ENCODE assay signal across 10 cellular contexts in genomic region chr1:77889671-77890070, GRCh38. TPM values are rescaled to one million over a fixed set of nuclear protein-coding genes. Genes with fewer than 3 reads are reported as not detected.
A peak's percentile ranks its signal among the peaks of the same experiment; 100 is the strongest.
DNase-seq lines count a peak whose midpoint lies in the region; ATAC-seq and TF ChIP-seq lines count a peak whose summit lies in the region.
"Had no signal": no experiment of that assay in that cellular context is flagged by ENCODE, and none has a peak within 500 bp of the region (broad histone marks: within the 10 kb centered on the region; RNA-seq: fewer than 3 reads in every experiment).

No MANE protein-coding gene starts in this region.

- H3K27me3 Mint-ChIP-seq in activated CD8-positive, alpha-beta T cell treated with anti-CD3 and anti-CD28 coated beads for 36 hours: peaks cover 14% of the 10 kb centered on the region
- peaks cover 14% of the 10 kb centered on the region for H3K27me3 Mint-ChIP-seq in activated CD8-positive, alpha-beta T cell treated with anti-CD3 and anti-CD28 coated beads, Interleukin-2, amount 10 ng/mL, durations not matched to agents 7 days and 5 days (ENCODE audit: low read depth)

- H3K4me3 ChIP-seq in coronary artery (peak overlapping the region; percentile 91), lower lobe of right lung (peak overlapping the region; percentile 82), uterus (peak overlapping the region; percentile 61 to 69)

- ATAC-seq in activated CD8-positive, alpha-beta T cell treated with anti-CD3 and anti-CD28 coated beads for 36 hours: no peak
- ATAC-seq in activated CD8-positive, alpha-beta T cell treated with anti-CD3 and anti-CD28 coated beads, Interleukin-2, amount 10 ng/mL, durations not matched to agents 7 days and 5 days: no peak
- ATAC-seq in lower lobe of right lung: peak; percentile 38 to 77
- ATAC-seq in HG02759 (IDR thresholded peaks at IDR 0.05; ENCODE audit: unreplicated experiment): no peak

- TF ChIP-seq POLR2A in uterus (IDR thresholded peaks at IDR 0.05): no peak

- intact Hi-C loops in activated CD8-positive, alpha-beta T cell treated with anti-CD3 and anti-CD28 coated beads for 36 hours (cut with micrococcal nuclease): no loop called here
- intact Hi-C loops in lower lobe of right lung (cut with DNase I): no loop called here
- intact Hi-C loops in uterus (cut with DNase I; ENCODE audit: low total_unique reads): loop anchor here (10.0 kb wide), 1 partner anchor 55 kb away; no protein-coding TSS in a partner anchor
- intact Hi-C loops in posterior cingulate gyrus (cut with DNase I): no loop called here

- no peaks in the 10 kb centered on the region for H3K36me3 Mint-ChIP-seq in activated CD8-positive, alpha-beta T cell treated with anti-CD3 and anti-CD28 coated beads for 36 hours (ENCODE audit: low read depth)
- H3K36me3 Mint-ChIP-seq in activated CD8-positive, alpha-beta T cell treated with anti-CD3 and anti-CD28 coated beads, Interleukin-2, amount 10 ng/mL, durations not matched to agents 7 days and 5 days (ENCODE audit: low read depth): no peaks in the 10 kb centered on the region

- H3K27me3 ChIP-seq in lower lobe of right lung (ENCODE audit: low read depth) (no peaks in the 10 kb centered on the region), uterus (no peaks in the 10 kb centered on the region)

- no peaks in the 10 kb centered on the region for H3K9me3 Mint-ChIP-seq in activated CD8-positive, alpha-beta T cell treated with anti-CD3 and anti-CD28 coated beads for 36 hours
- H3K9me3 Mint-ChIP-seq in activated CD8-positive, alpha-beta T cell treated with anti-CD3 and anti-CD28 coated beads, Interleukin-2, amount 10 ng/mL, durations not matched to agents 7 days and 5 days (ENCODE audit: insufficient read depth): no peaks in the 10 kb centered on the region
- H3K9me3 Mint-ChIP-seq: activated CD4-positive, alpha-beta memory T cell treated with anti-CD3 and anti-CD28 coated beads for 36 hours had no signal

- H3K27ac ChIP-seq in coronary artery: peak overlapping the region; percentile 84 to 99
- H3K27ac ChIP-seq in lower lobe of right lung: peak overlapping the region; percentile 90
- H3K27ac ChIP-seq in uterus: peak overlapping the region; percentile 91 to 95
- H3K27ac ChIP-seq: BLaER1 treated with 17β-estradiol and CSF1 and Interleukin-3, amounts not matched to agents 10 nM and 100 nM had no signal

- peaks cover 7% of the 10 kb centered on the region for H3K4me1 Mint-ChIP-seq in activated CD8-positive, alpha-beta T cell treated with anti-CD3 and anti-CD28 coated beads for 36 hours (ENCODE audit: low read depth)
- peaks cover 8% of the 10 kb centered on the region for H3K4me1 Mint-ChIP-seq in activated CD8-positive, alpha-beta T cell treated with anti-CD3 and anti-CD28 coated beads, Interleukin-2, amount 10 ng/mL, durations not matched to agents 7 days and 5 days (ENCODE audit: low read depth)

- no peak for TF ChIP-seq CTCF in activated CD8-positive, alpha-beta T cell treated with anti-CD3 and anti-CD28 coated beads for 36 hours (IDR thresholded peaks at IDR 0.05)
- TF ChIP-seq CTCF in coronary artery (IDR thresholded peaks at IDR 0.05) (no peak), lower lobe of right lung (IDR thresholded peaks at IDR 0.05) (no peak), uterus (IDR thresholded peaks at IDR 0.05) (no peak)

- no peak overlapping the region for H3K27ac Mint-ChIP-seq in activated CD8-positive, alpha-beta T cell treated with anti-CD3 and anti-CD28 coated beads for 36 hours
- no peak overlapping the region for H3K27ac Mint-ChIP-seq in activated CD8-positive, alpha-beta T cell treated with anti-CD3 and anti-CD28 coated beads, Interleukin-2, amount 10 ng/mL, durations not matched to agents 7 days and 5 days
- H3K27ac Mint-ChIP-seq: activated CD4-positive, alpha-beta memory T cell treated with anti-CD3 and anti-CD28 coated beads for 36 hours had no signal

- peak overlapping the region; percentile 70 for H3K4me3 Mint-ChIP-seq in activated CD8-positive, alpha-beta T cell treated with anti-CD3 and anti-CD28 coated beads for 36 hours
- no peak overlapping the region for H3K4me3 Mint-ChIP-seq in activated CD8-positive, alpha-beta T cell treated with anti-CD3 and anti-CD28 coated beads, Interleukin-2, amount 10 ng/mL, durations not matched to agents 7 days and 5 days

- H3K36me3 ChIP-seq in lower lobe of right lung (no peaks in the 10 kb centered on the region), uterus (no peaks in the 10 kb centered on the region)
- H3K36me3 ChIP-seq: BLaER1 treated with 17β-estradiol and CSF1 and Interleukin-3, amounts not matched to agents 10 nM and 100 nM had no signal

- H3K9me3 ChIP-seq in lower lobe of right lung (no peaks in the 10 kb centered on the region), uterus (no peaks in the 10 kb centered on the region)

- no peak for DNase-seq in activated CD8-positive, alpha-beta T cell treated with anti-CD3 and anti-CD28 coated beads for 36 hours
- DNase-seq in activated CD8-positive, alpha-beta T cell treated with anti-CD3 and anti-CD28 coated beads, Interleukin-2, amount 10 ng/mL, durations not matched to agents 7 days and 5 days: no peak
- DNase-seq in coronary artery (ENCODE audit: low spot score) (no peak), lower lobe of right lung (no peak), uterus (peak in 1 of 2 donors; percentile 27), posterior cingulate gyrus (no peak), NCI-H524 (lab: John Stamatoyannopoulos, UW) (no peak)
- DNase-seq: activated CD4-positive, alpha-beta memory T cell treated with anti-CD3 and anti-CD28 coated beads for 36 hours had no signal

- CTCF ChIA-PET in activated CD8-positive, alpha-beta T cell treated with anti-CD3 and anti-CD28 coated beads for 36 hours (lab: Charles Lee): interaction anchor here (0.8 kb wide), 1 partner anchor 11 kb away, joined by 3 read pairs; no protein-coding TSS in a partner anchor
- CTCF ChIA-PET in activated CD8-positive, alpha-beta T cell treated with anti-CD3 and anti-CD28 coated beads, Interleukin-2, amount 10 ng/mL, durations not matched to agents 7 days and 5 days (lab: Charles Lee): no interaction called here

- POLR2A ChIA-PET in activated CD8-positive, alpha-beta T cell treated with anti-CD3 and anti-CD28 coated beads for 36 hours (lab: Charles Lee): no interaction called here
- POLR2A ChIA-PET in activated CD8-positive, alpha-beta T cell treated with anti-CD3 and anti-CD28 coated beads, Interleukin-2, amount 10 ng/mL, durations not matched to agents 7 days and 5 days (lab: Charles Lee): no interaction called here

- H3K4me1 ChIP-seq in lower lobe of right lung: peaks cover 4% of the 10 kb centered on the region
- H3K4me1 ChIP-seq in uterus: no peaks in the 10 kb centered on the region

RNA-seq across cellular contexts. Expression of gene NEXN, which starts 1.2 kb away (rescaled TPM):
- 1 to 10 TPM; 2.4 to 2.8 TPM for total RNA-seq in activated CD8-positive, alpha-beta T cell treated with anti-CD3 and anti-CD28 coated beads for 36 hours
- 1 to 10 TPM; 3.3 to 3.4 TPM for total RNA-seq in activated CD8-positive, alpha-beta T cell treated with anti-CD3 and anti-CD28 coated beads, Interleukin-2, amount 10 ng/mL, durations not matched to agents 7 days and 5 days
- total RNA-seq in lower lobe of right lung: 16.5 TPM
- 10 to 100 TPM in 3 of 4 donors, 1 to 10 TPM in 1; 9.5 to 48.4 (median 34.9) TPM for total RNA-seq in uterus

Comparison
In these comparisons a context has a peak if more than half of its experiments do, and no peak if none do; other contexts are left out.
1. ATAC-seq: peak in lower lobe of right lung (2 of 2); none in activated CD8-positive, alpha-beta T cell treated with anti-CD3 and anti-CD28 coated beads for 36 hours (single experiment), activated CD8-positive, alpha-beta T cell treated with anti-CD3 and anti-CD28 coated beads, Interleukin-2, amount 10 ng/mL, durations not matched to agents 7 days and 5 days (single experiment) and HG02759 (single experiment).
2. Peak in every context shown above with its lines, with median percentiles within 50 percentile points of each other: H3K27ac ChIP-seq and H3K4me3 ChIP-seq.